1 cellular context compared by ENCODE assay signal in genomic region chr3:122239112-122239511, GRCh38.
TF ChIP-seq lines count a peak whose summit lies in the region.

No MANE protein-coding gene starts in this region.

TF ChIP-seq in GM23338, 12 proteins besides CTCF, POLR2A, EP300 and RAD21 (continued from another document):
- no peak for TF ChIP-seq JUNB (IDR thresholded peaks at IDR 0.05; ENCODE audit: unreplicated experiment)
- no peak for TF ChIP-seq CREB1 (CRISPR knock-in tag; IDR thresholded peaks at IDR 0.05; ENCODE audit: low read depth)
- TF ChIP-seq NANOG (IDR thresholded peaks at IDR 0.05; ENCODE audit: borderline replicate concordance) = no peak
- TF ChIP-seq EZH2 (IDR thresholded peaks at IDR 0.05; ENCODE audit: low read depth, unreplicated experiment) = no peak
- no peak for TF ChIP-seq ZNF462 (CRISPR knock-in tag; IDR thresholded peaks at IDR 0.05)
- no peak for TF ChIP-seq ZNF114 (CRISPR knock-in tag; IDR thresholded peaks at IDR 0.05)
- TF ChIP-seq ETS1 (IDR thresholded peaks at IDR 0.05) = no peak
